In the genomic region with DNA sequence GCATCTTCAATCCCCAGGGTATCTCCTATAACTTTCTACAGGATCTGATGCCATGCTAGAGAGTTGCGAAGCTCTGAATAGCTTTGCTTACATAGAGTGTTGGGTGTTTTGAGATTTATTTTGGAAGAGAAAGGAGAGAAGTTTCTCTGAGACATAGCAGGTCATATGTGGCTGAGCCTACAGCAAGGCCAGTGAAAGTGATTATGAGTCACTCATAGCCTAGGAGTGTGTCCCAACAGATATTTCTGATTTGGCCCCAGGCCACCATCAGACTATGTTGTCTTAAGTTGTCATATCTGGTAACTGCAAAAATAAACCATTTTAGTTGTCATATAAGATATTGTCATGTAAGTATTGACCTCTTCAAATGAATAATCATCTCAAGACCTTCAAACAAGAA, we compare ENCODE assay signal across 13 cellular contexts.
DNase-seq lines count a peak whose midpoint lies in the region; ATAC-seq and TF ChIP-seq lines count a peak whose summit lies in the region.
"Had no signal": no experiment of that assay in that cellular context is flagged by ENCODE, and none has a peak within 500 bp of the region (broad histone marks: within the 10 kb centered on the region; RNA-seq: fewer than 3 reads in every experiment).

No MANE protein-coding gene starts in this region.

- WGBS in esophagus squamous epithelium, 2 donors, result 79 to 80% methylated on average over 1 of the region's 1 CpG

- no peak overlapping the region for H3K4me2 ChIP-seq in skeletal muscle satellite cell (ENCODE audit: low read length)

- intact Hi-C loops in esophagus squamous epithelium (cut with DNase I), result loop anchor here (10.0 kb wide), 1 partner anchor 371 kb away; no protein-coding TSS in a partner anchor

- peak; percentile 62 for ATAC-seq in RWPE2 (ENCODE audit: low read depth)
- ATAC-seq: naive thymus-derived CD8-positive, alpha-beta T cell; Right ventricle myocardium inferior had no signal

- TF ChIP-seq CTCF in RWPE2 (IDR thresholded peaks at IDR 0.05; ENCODE audit: poor library complexity, severe bottlenecking) (no peak), fibroblast of mammary gland (conservative IDR thresholded peaks at IDR 0.05; ENCODE audit: control insufficient read depth, insufficient read depth, low read depth, low read length) (no peak), esophagus squamous epithelium (IDR thresholded peaks at IDR 0.05) (no peak)

- H3K27ac ChIP-seq in RWPE2 (ENCODE audit: poor library complexity, severe bottlenecking) (no peak overlapping the region), esophagus squamous epithelium (no peak overlapping the region)

- peak; percentile 35 for DNase-seq in GM04504 (ENCODE audit: low read depth)
- DNase-seq in RWPE2 (ENCODE audit: low spot score), result no peak
- peak; percentile 91 for DNase-seq in fibroblast of mammary gland (ENCODE audit: low read depth)
- DNase-seq in DMS 273 treated with DMSO at 0.1 percent for 48 hours (lab: John Stamatoyannopoulos, UW), result no peak
- no peak for DNase-seq in esophagus squamous epithelium (lab: John Stamatoyannopoulos, UW)
- DNase-seq in stimulated activated CD4-positive, alpha-beta T cell treated with anti-CD3 and anti-CD28 coated beads, Interleukin-2, amount 100 ng/mL, for 48 hours, result no peak
- no peak for DNase-seq in NCI-H524 treated with DMSO at 0.1 percent for 48 hours (lab: John Stamatoyannopoulos, UW)
- DNase-seq: effector CD4-positive, alpha-beta T cell; naive thymus-derived CD8-positive, alpha-beta T cell; NCI-H226; spleen had no signal

- no peak overlapping the region for H3K4me3 ChIP-seq in RWPE2 (ENCODE audit: severe bottlenecking)
- no peak overlapping the region for H3K4me3 ChIP-seq in fibroblast of mammary gland (ENCODE audit: control insufficient read depth, low read depth, low read length)
- no peak overlapping the region for H3K4me3 ChIP-seq in skeletal muscle satellite cell (ENCODE audit: low read length)
- H3K4me3 ChIP-seq in esophagus squamous epithelium, result no peak overlapping the region
- H3K4me3 ChIP-seq: spleen had no signal

- H3K36me3 ChIP-seq in RWPE2 (ENCODE audit: low read depth) (no peaks in the 10 kb centered on the region), skeletal muscle satellite cell (ENCODE audit: insufficient read depth, low read length) (no peaks in the 10 kb centered on the region), esophagus squamous epithelium (no peaks in the 10 kb centered on the region)
- H3K36me3 ChIP-seq: spleen had no signal

- TF ChIP-seq POLR2A in esophagus squamous epithelium (IDR thresholded peaks at IDR 0.05), result no peak

- H3K9me3 ChIP-seq in RWPE2 (ENCODE audit: severe bottlenecking), result no peaks in the 10 kb centered on the region
- no peaks in the 10 kb centered on the region for H3K9me3 ChIP-seq in skeletal muscle satellite cell (replicated peaks; ENCODE audit: low read length)
- H3K9me3 ChIP-seq in esophagus squamous epithelium, result no peaks in the 10 kb centered on the region
- H3K9me3 ChIP-seq: spleen had no signal

- H3K4me1 ChIP-seq in RWPE2 (ENCODE audit: insufficient read depth, poor library complexity, severe bottlenecking) (peaks cover 9% of the 10 kb centered on the region), skeletal muscle satellite cell (ENCODE audit: control insufficient read depth, insufficient read depth, low read length) (peaks cover 29% of the 10 kb centered on the region), esophagus squamous epithelium (peaks cover 0 to 32% (median 3%) of the 10 kb centered on the region in 3 donors)

- H3K27me3 ChIP-seq in RWPE2 (ENCODE audit: insufficient read depth, poor library complexity, severe bottlenecking) (no peaks in the 10 kb centered on the region), skeletal muscle satellite cell (ENCODE audit: control insufficient read depth, insufficient read depth, low read length) (no peaks in the 10 kb centered on the region), esophagus squamous epithelium (no peaks in the 10 kb centered on the region)
- H3K27me3 ChIP-seq: spleen had no signal

- H3K9ac ChIP-seq in skeletal muscle satellite cell (ENCODE audit: low read depth, low read length), result peak overlapping the region; percentile 66

Comparison
In these comparisons a context has a peak if more than half of its experiments do, and no peak if none do; other contexts are left out.
1. DNase-seq: peak in GM04504 (single experiment) and fibroblast of mammary gland (single experiment); none in RWPE2 (single experiment), DMS 273 treated with DMSO at 0.1 percent for 48 hours (single experiment), esophagus squamous epithelium (single experiment), stimulated activated CD4-positive, alpha-beta T cell treated with anti-CD3 and anti-CD28 coated beads, Interleukin-2, amount 100 ng/mL, for 48 hours (0 of 2) and NCI-H524 treated with DMSO at 0.1 percent for 48 hours (single experiment).